In genomic region chr20:23189341-23189740, GRCh38 we compare ENCODE assay signal across 21 cellular contexts.
"Had no signal": no experiment of that assay in that cellular context is flagged by ENCODE, and none has a peak within 500 bp of the region (broad histone marks: within the 10 kb centered on the region; RNA-seq: fewer than 3 reads in every experiment).

No MANE protein-coding gene starts in this region.

- H3K4me3 ChIP-seq: colonic mucosa, gastroesophageal sphincter, heart left ventricle, hepatocyte, left ventricle myocardium inferior, lower lobe of right lung had no signal

- H3K36me3 ChIP-seq: colonic mucosa, gastroesophageal sphincter, heart left ventricle, left ventricle myocardium inferior, lower lobe of right lung had no signal

- H3K27ac ChIP-seq: colonic mucosa, dorsolateral prefrontal cortex, foreskin keratinocyte, gastroesophageal sphincter, heart left ventricle, hepatocyte, left ventricle myocardium inferior, lower lobe of right lung had no signal

- H3K4me3 Mint-ChIP-seq: immature natural killer cell, mesothelial cell of epicardium had no signal

- H3K9me3 ChIP-seq: colonic mucosa, heart left ventricle, left ventricle myocardium inferior, lower lobe of right lung had no signal

- H3K27me3 ChIP-seq: colonic mucosa, foreskin keratinocyte, gastroesophageal sphincter, heart left ventricle, hepatocyte had no signal

- H3K36me3 Mint-ChIP-seq: immature natural killer cell, mesothelial cell of epicardium had no signal

- ATAC-seq: foreskin keratinocyte, gastroesophageal sphincter, left colon, left lobe of liver had no signal

- H3K4me1 ChIP-seq: colonic mucosa, foreskin keratinocyte, gastroesophageal sphincter, lower lobe of right lung had no signal

- H3K4me1 Mint-ChIP-seq: immature natural killer cell, mesothelial cell of epicardium had no signal

- H3K9me3 Mint-ChIP-seq: immature natural killer cell had no signal

- DNase-seq: cerebellar nuclear complex; colonic mucosa; dermis blood vessel endothelial cell; dorsolateral prefrontal cortex; effector CD4-positive, alpha-beta T cell; effector memory CD4-positive, alpha-beta T cell; foreskin keratinocyte; hypothalamus; immature natural killer cell; islet precursor cell; kidney; kidney glomerular epithelial cell; left colon; left ventricle myocardium inferior; lower lobe of right lung; mesenchymal stem cell had no signal

- H3K27ac Mint-ChIP-seq: immature natural killer cell, mesothelial cell of epicardium had no signal
